ENCODE assay signal across 10 cellular contexts in genomic region chr16:85057212-85057889, GRCh38. TPM values are rescaled to one million over a fixed set of nuclear protein-coding genes. Genes with fewer than 3 reads are reported as not detected.
A peak's percentile ranks its signal among the peaks of the same experiment; 100 is the strongest.
DNase-seq lines count a peak whose midpoint lies in the region; FAIRE-seq and TF ChIP-seq lines count a peak whose summit lies in the region.
"Had no signal": no experiment of that assay in that cellular context is flagged by ENCODE, and none has a peak within 500 bp of the region (broad histone marks: within the 10 kb centered on the region; RNA-seq: fewer than 3 reads in every experiment).

No MANE protein-coding gene starts in this region.

- no peak overlapping the region for H3K56ac ChIP-seq in H1 (replicated peaks; ENCODE audit: insufficient read length, low read depth, low read length)

- no peak overlapping the region for H2BK12ac ChIP-seq in H1 (ENCODE audit: low read depth, low read length)

- H3K36me3 ChIP-seq in OCI-LY1 (ENCODE audit: insufficient read depth, low read length) (no peaks in the 10 kb centered on the region), H1 (ENCODE audit: control insufficient read depth in 2 of 4, insufficient read depth in 4 of 4, low read length in 3 of 4) (no peaks in the 10 kb centered on the region), thyroid gland (no peaks in the 10 kb centered on the region), small intestine (ENCODE audit: control insufficient read depth in 2 of 2, insufficient read depth in 2 of 2, low read length in 2 of 2) (no peaks in the 10 kb centered on the region)

- H3K4me2 ChIP-seq in OCI-LY1 (ENCODE audit: low read length) (no peak overlapping the region), H1 (ENCODE audit: insufficient read depth in 1 of 2, low read depth in 2 of 2, low read length in 2 of 2) (no peak overlapping the region)

- no peak overlapping the region for H2AK5ac ChIP-seq in H1 (ENCODE audit: low read depth, low read length)

- H2AFZ ChIP-seq in OCI-LY1 (ENCODE audit: low read length) (no peak overlapping the region), H1 (ENCODE audit: low read length) (no peak overlapping the region)

- H3K4ac ChIP-seq in H1 (replicated peaks; ENCODE audit: insufficient read length, low read depth, low read length) = no peak overlapping the region

- no peaks in the 10 kb centered on the region for H3K27me3 Mint-ChIP-seq in activated naive CD4-positive, alpha-beta T cell treated with anti-CD3 and anti-CD28 coated beads, Interleukin-2, amount 10 ng/mL, durations not matched to agents 7 days and 5 days

- no peaks in the 10 kb centered on the region for H4K20me1 ChIP-seq in OCI-LY1 (ENCODE audit: insufficient read depth, low read length)
- no peaks in the 10 kb centered on the region for H4K20me1 ChIP-seq in H1 (replicated peaks in 1 of 2; ENCODE audit: control insufficient read depth in 1 of 2, insufficient read depth in 2 of 2, low read length in 2 of 2)

- H3K36me3 Mint-ChIP-seq in activated naive CD4-positive, alpha-beta T cell treated with anti-CD3 and anti-CD28 coated beads, Interleukin-2, amount 10 ng/mL, durations not matched to agents 7 days and 5 days = peaks cover 12% of the 10 kb centered on the region

- H2BK120ac ChIP-seq in H1 (replicated peaks; ENCODE audit: low read depth, low read length) = no peak overlapping the region

- peak; percentile 8; the same call in 1 of the 2 replicates for TF ChIP-seq CTCF in OCI-LY1 (IDR thresholded peaks at IDR 0.05; ENCODE audit: low read length)
- peak; percentile 65 to 74 (median 66) for TF ChIP-seq CTCF in H1 (IDR thresholded peaks at IDR 0.05; ENCODE audit: control extremely low read depth in 1 of 3, insufficient read depth in 1 of 3, low read depth in 1 of 3, low read length in 3 of 3)
- TF ChIP-seq CTCF in thyroid gland (IDR thresholded peaks at IDR 0.05) = peak in 3 of 6 experiments; percentile 16 to 25 (median 21)

- peak overlapping the region; percentile 99 for H3K27ac Mint-ChIP-seq in activated naive CD4-positive, alpha-beta T cell treated with anti-CD3 and anti-CD28 coated beads, Interleukin-2, amount 10 ng/mL, durations not matched to agents 7 days and 5 days

- H3K4me1 ChIP-seq in OCI-LY1 (ENCODE audit: insufficient read depth, low read length, severe bottlenecking) (peaks cover 20% of the 10 kb centered on the region), H1 (replicated peaks in 1 of 4; ENCODE audit: control insufficient read depth in 3 of 4, insufficient read depth in 4 of 4, low read length in 3 of 4) (peaks cover under 1 to 10% (median 5%) of the 10 kb centered on the region in 4 experiments; a peak in 6 of 7 replicates), thyroid gland (peaks cover 8 to 20% of the 10 kb centered on the region in 2 donors), small intestine (ENCODE audit: control insufficient read depth in 2 of 2, insufficient read depth in 1 of 2, low read depth in 1 of 2, low read length in 1 of 2) (peaks cover 0 to 12% of the 10 kb centered on the region in 2 donors)

- CTCF ChIA-PET in activated naive CD4-positive, alpha-beta T cell treated with anti-CD3 and anti-CD28 coated beads, Interleukin-2, amount 10 ng/mL, durations not matched to agents 7 days and 5 days (lab: Charles Lee) = interaction anchor here (0.9 to 2.8 kb wide), 4 partner anchors 11 to 30 kb away, joined by 3 to 22 read pairs (median 4); no protein-coding TSS in a partner anchor
- CTCF ChIA-PET in H1 (lab: Charles Lee; ENCODE audit: partially characterized antibody) = interaction anchor here (0.6 to 5.8 kb wide), 26 partner anchors 9 to 781 kb away, joined by 3 to 59 read pairs (median 7); no protein-coding TSS in a partner anchor

- H3K27me3 ChIP-seq in OCI-LY1 (ENCODE audit: insufficient read depth, low read length) (no peaks in the 10 kb centered on the region), H1 (replicated peaks in 1 of 4; ENCODE audit: control insufficient read depth in 3 of 4, extremely low read depth in 1 of 4, insufficient read depth in 3 of 4, low read length in 3 of 4) (no peaks in the 10 kb centered on the region), thyroid gland (no peaks in the 10 kb centered on the region), small intestine (ENCODE audit: control insufficient read depth in 2 of 2, insufficient read depth in 2 of 2, low read length in 2 of 2) (no peaks in the 10 kb centered on the region)

- no peak overlapping the region for H3K4me3 Mint-ChIP-seq in activated naive CD4-positive, alpha-beta T cell treated with anti-CD3 and anti-CD28 coated beads, Interleukin-2, amount 10 ng/mL, durations not matched to agents 7 days and 5 days

- DNase-seq in activated naive CD4-positive, alpha-beta T cell treated with anti-CD3 and anti-CD28 coated beads, Interleukin-2, amount 10 ng/mL, durations not matched to agents 7 days and 5 days = no peak
- DNase-seq in activated naive CD4-positive, alpha-beta T cell (lab: John Stamatoyannopoulos, UW) = no peak
- no peak for DNase-seq in H1 (ENCODE audit: low read depth in 1 of 2, low spot score in 2 of 2)
- DNase-seq in thyroid gland = peak; percentile 29 to 39
- DNase-seq in GM19238 (ENCODE audit: insufficient read length, low spot score) = no peak
- DNase-seq in T-helper 9 cell = no peak
- DNase-seq in small intestine = no peak

- WGBS in H1 (ENCODE audit: extremely low coverage in 1 of 2, insufficient coverage in 1 of 2, insufficient read length in 1 of 2, insufficient replicate concordance in 2 of 2, low coverage in 1 of 2, low lambda C conversion rate in 2 of 2, missing lambda C conversion rate in 1 of 2), 2 experiments = 83% methylated on average over 9 of the region's 9 CpGs; no CpG with 5 or more reads in 1 of the 2 experiments
- 60 to 70% methylated on average over 9 of the region's 9 CpGs for WGBS in thyroid gland, 2 donors
- WGBS in small intestine, 3 donors = 53 to 79% (median 65%) methylated on average over 9 of the region's 9 CpGs

- H2BK5ac ChIP-seq in H1 (ENCODE audit: low read depth, low read length) = no peak overlapping the region

- H3K79me2 ChIP-seq in OCI-LY1 (ENCODE audit: insufficient read depth, low read length) (no peaks in the 10 kb centered on the region), H1 (ENCODE audit: control insufficient read depth in 1 of 2, insufficient read depth in 2 of 2, low read length in 2 of 2) (no peaks in the 10 kb centered on the region)

- peak; percentile 22 to 51; a peak in 3 of 4 replicates for TF ChIP-seq RAD21 in H1 (IDR thresholded peaks at IDR 0.05 in 1 of 2, conservative IDR thresholded peaks at IDR 0.05 in 1 of 2; ENCODE audit: low read depth in 2 of 2, low read length in 2 of 2)

- POLR2A ChIA-PET in H1 (lab: Charles Lee; ENCODE audit: partially characterized antibody) = interaction anchor here (2.4 kb wide), 1 partner anchor 11 kb away, joined by 5 read pairs; no protein-coding TSS in a partner anchor

- H3K9me3 ChIP-seq in OCI-LY1 (ENCODE audit: low read length) (no peaks in the 10 kb centered on the region), H1 (ENCODE audit: insufficient read depth in 2 of 2, low read depth in 1 of 2, low read length in 1 of 2) (no peaks in the 10 kb centered on the region), thyroid gland (no peaks in the 10 kb centered on the region), small intestine (ENCODE audit: control insufficient read depth, low read depth) (no peaks in the 10 kb centered on the region)

- no peak overlapping the region for H3K4me3 ChIP-seq in OCI-LY1 (ENCODE audit: low read depth, low read length, poor library complexity, severe bottlenecking)
- H3K4me3 ChIP-seq in H1 (ENCODE audit: extremely low read depth in 1 of 4, insufficient read depth in 2 of 4, low read depth in 3 of 4, low read length in 4 of 4) = no peak overlapping the region
- H3K4me3 ChIP-seq in thyroid gland (replicated peaks in 1 of 3) = no peak overlapping the region
- no peak overlapping the region for H3K4me3 ChIP-seq in small intestine (ENCODE audit: low read depth in 1 of 2, low read length in 2 of 2)

- no peaks in the 10 kb centered on the region for H3K79me1 ChIP-seq in H1 (ENCODE audit: low read depth, low read length)

- H2BK15ac ChIP-seq in H1 (ENCODE audit: low read length) = peak overlapping the region; percentile 46; the same call in 1 of the 2 replicates

- TF ChIP-seq POLR2A in H1 (IDR thresholded peaks at IDR 0.05; ENCODE audit: control extremely low read depth in 1 of 2, low read depth in 2 of 2, low read length in 2 of 2) (no peak), thyroid gland (IDR thresholded peaks at IDR 0.05) (no peak)

- no peak overlapping the region for H4K91ac ChIP-seq in H1 (replicated peaks; ENCODE audit: insufficient read length, low read length)

- H3K23me2 ChIP-seq in H1 (ENCODE audit: low read depth, low read length) = no peaks in the 10 kb centered on the region; the same call in 1 of the 2 replicates

- H3K9ac ChIP-seq in OCI-LY1 (ENCODE audit: low read length) = no peak overlapping the region
- no peak overlapping the region for H3K9ac ChIP-seq in H1 (replicated peaks in 1 of 4; ENCODE audit: extremely low read depth in 1 of 4, low read depth in 3 of 4, low read length in 3 of 4)

- no peak overlapping the region for H3K23ac ChIP-seq in H1 (ENCODE audit: insufficient read length)

- H3K4me1 Mint-ChIP-seq in activated naive CD4-positive, alpha-beta T cell treated with anti-CD3 and anti-CD28 coated beads, Interleukin-2, amount 10 ng/mL, durations not matched to agents 7 days and 5 days = peaks cover 37% of the 10 kb centered on the region

- H2BK20ac ChIP-seq in H1 (ENCODE audit: low read length) = no peak overlapping the region

- FAIRE-seq in H1 (lab: Jason Lieb, UNC) (no peak), small intestine (lab: Jason Lieb, UNC) (no peak)
- FAIRE-seq: G401.6 had no signal

- no peak overlapping the region for H4K5ac ChIP-seq in H1 (ENCODE audit: insufficient read length, low read depth, low read length)

- TF ChIP-seq EP300 in H1 (IDR thresholded peaks at IDR 0.05; ENCODE audit: borderline replicate concordance in 1 of 2, low read depth in 2 of 2, low read length in 2 of 2) = no peak

- no peaks in the 10 kb centered on the region for H3K9me2 ChIP-seq in OCI-LY1 (ENCODE audit: low read depth, low read length)

- no peak overlapping the region for H4K8ac ChIP-seq in H1 (ENCODE audit: extremely low read depth, insufficient read depth, low read length)

- H3K14ac ChIP-seq in H1 (ENCODE audit: insufficient read length) = no peak overlapping the region

- no peak overlapping the region for H3K18ac ChIP-seq in H1 (ENCODE audit: extremely low read depth, low read length)

- intact Hi-C loops in thyroid gland (cut with DNase I) = no loop called here

- no peaks in the 10 kb centered on the region for H3K9me3 Mint-ChIP-seq in activated naive CD4-positive, alpha-beta T cell treated with anti-CD3 and anti-CD28 coated beads, Interleukin-2, amount 10 ng/mL, durations not matched to agents 7 days and 5 days

- no peak overlapping the region for H3K27ac ChIP-seq in OCI-LY1 (ENCODE audit: low read depth, low read length, poor library complexity, severe bottlenecking)
- no peak overlapping the region for H3K27ac ChIP-seq in H1 (ENCODE audit: low read depth, low read length)
- H3K27ac ChIP-seq in thyroid gland = peak overlapping the region in 2 of 3 donors; percentile 20 to 61
- H3K27ac ChIP-seq in small intestine (ENCODE audit: low read depth in 1 of 2, low read length in 1 of 2) = peak overlapping the region in 1 of 2 donors; percentile 19

- H3F3A ChIP-seq in OCI-LY1 (ENCODE audit: insufficient read depth, low read length) = no peaks in the 10 kb centered on the region

RNA-seq across cellular contexts. Expression of gene KIAA0513, which starts 29.8 kb away (rescaled TPM):
- total RNA-seq in H1 (2021; fragmentation: NEBNext Ultra II Directional; extraction: Animal tissue kit (Norgen Biotek cat#: 25700)) = 5.8 and 6.1 TPM in 2 replicates
- polyA plus RNA-seq in H1 (2011; rRNA removed) = 2.1 and 3.6 TPM in 2 replicates
- 2.9 TPM for polyA plus RNA-seq in H1 (2011; cell fraction: cytosol; rRNA removed)
- 4.0 TPM for polyA plus RNA-seq in H1 (2011; cell fraction: nucleus; rRNA removed)
- 3.0 to 5.0 TPM (median 4.1 TPM) in 4 replicates for polyA plus RNA-seq in H1 (2012, experiment 1 of 2)
- polyA plus RNA-seq in H1 (2012, experiment 2 of 2) = 8.6 TPM
- polyA plus RNA-seq in H1 (2013, experiment 1 of 2) = 3.0 TPM
- 3.0 TPM for polyA plus RNA-seq in H1 (2013, experiment 2 of 2)
- polyA minus RNA-seq in H1 (2011; rRNA and poly(A)+ RNA removed) = 7.2 and 7.6 TPM in 2 replicates
- 2.6 TPM for polyA minus RNA-seq in H1 (2011; cell fraction: cytosol; rRNA and poly(A)+ RNA removed)
- polyA minus RNA-seq in H1 (2011; cell fraction: nucleus; rRNA and poly(A)+ RNA removed) = 3.6 TPM
- 1 to 10 TPM; 6.2 to 8.4 (median 7.5) TPM for total RNA-seq in thyroid gland
- polyA plus RNA-seq in small intestine = 1 to 10 TPM; 2.9 to 8.1 (median 4.6) TPM

RNA-seq across cellular contexts. Expression of gene ZDHHC7, which starts 46.0 kb away (rescaled TPM):
- total RNA-seq in H1 (2021; fragmentation: NEBNext Ultra II Directional; extraction: Animal tissue kit (Norgen Biotek cat#: 25700)) = 40.5 and 43.5 TPM in 2 replicates
- polyA plus RNA-seq in H1 (2011; rRNA removed) (56.3 and 125 TPM in 2 replicates), small intestine (10 to 100 TPM; 16.5 to 30.4 (median 23.9) TPM)
- polyA plus RNA-seq in H1 (2011; cell fraction: cytosol; rRNA removed) = 45.4 TPM
- 67.9 TPM for polyA plus RNA-seq in H1 (2011; cell fraction: nucleus; rRNA removed)
- polyA plus RNA-seq in H1 (2012, experiment 1 of 2) = 28.9 to 38.4 TPM (median 30.3 TPM) in 4 replicates
- polyA plus RNA-seq in H1 (2012, experiment 2 of 2) = 19.1 TPM
- 31.1 TPM for polyA plus RNA-seq in H1 (2013, experiment 1 of 2)
- 32.2 TPM for polyA plus RNA-seq in H1 (2013, experiment 2 of 2)
- 46.1 and 48.2 TPM in 2 replicates for polyA minus RNA-seq in H1 (2011; rRNA and poly(A)+ RNA removed)
- 21.2 TPM for polyA minus RNA-seq in H1 (2011; cell fraction: cytosol; rRNA and poly(A)+ RNA removed)
- 19.7 TPM for polyA minus RNA-seq in H1 (2011; cell fraction: nucleus; rRNA and poly(A)+ RNA removed)
- total RNA-seq in thyroid gland = 10 to 100 TPM; 49.8 to 59.2 (median 54.3) TPM

RNA-seq across cellular contexts. Expression of gene CIBAR2, which starts 54.9 kb away (rescaled TPM):
- total RNA-seq in H1 (2021; fragmentation: NEBNext Ultra II Directional; extraction: Animal tissue kit (Norgen Biotek cat#: 25700)) = not detected in 2 replicates
- 0.06 and 0.18 TPM in 2 replicates for polyA plus RNA-seq in H1 (2011; rRNA removed)
- polyA plus RNA-seq in H1 (2011; cell fraction: cytosol; rRNA removed) = 0.12 TPM
- polyA plus RNA-seq in H1 (2011; cell fraction: nucleus; rRNA removed) = 0.23 TPM
- polyA plus RNA-seq in H1 (2012, experiment 1 of 2) = 0.15 to 0.29 TPM in 2 of 4 replicates, not detected in the others
- 0.42 TPM for polyA plus RNA-seq in H1 (2012, experiment 2 of 2)
- 0.06 TPM for polyA plus RNA-seq in H1 (2013, experiment 1 of 2)
- polyA plus RNA-seq in H1 (2013, experiment 2 of 2) = 0.02 TPM
- polyA minus RNA-seq in H1 (2011; rRNA and poly(A)+ RNA removed) = 0.17 TPM in 1 of 2 replicates, not detected in the other
- polyA minus RNA-seq in H1 (2011; cell fraction: cytosol; rRNA and poly(A)+ RNA removed) = not detected
- not detected for polyA minus RNA-seq in H1 (2011; cell fraction: nucleus; rRNA and poly(A)+ RNA removed)
- not detected for total RNA-seq in thyroid gland
- polyA plus RNA-seq in small intestine = 1 to 10 TPM in 1 of 3 donors, under 1 TPM in 1, not detected in 1; 0.19 to 3.0 TPM
- total RNA-seq: liver had no signal
- polyA plus RNA-seq: liver had no signal

Comparison
In these comparisons a context has a peak if more than half of its experiments do, and no peak if none do; other contexts are left out.
1. DNase-seq: peak in thyroid gland (2 of 2); none in activated naive CD4-positive, alpha-beta T cell treated with anti-CD3 and anti-CD28 coated beads, Interleukin-2, amount 10 ng/mL, durations not matched to agents 7 days and 5 days (single experiment), activated naive CD4-positive, alpha-beta T cell (0 of 4), H1 (0 of 2), GM19238 (single experiment), T-helper 9 cell (single experiment) and small intestine (single experiment).
2. H3K27ac ChIP-seq: peak in thyroid gland (2 of 3); none in OCI-LY1 (single experiment) and H1 (single experiment).